In genomic region chr10:124125305-124126116, GRCh38 we compare ENCODE assay signal across 1 cellular context.
TF ChIP-seq lines count a peak whose summit lies in the region.

No MANE protein-coding gene starts in this region.

TF ChIP-seq in GM12878, 131 proteins besides CTCF, POLR2A, EP300 and RAD21 (continued from another document):
- TF ChIP-seq, protein P1, sequence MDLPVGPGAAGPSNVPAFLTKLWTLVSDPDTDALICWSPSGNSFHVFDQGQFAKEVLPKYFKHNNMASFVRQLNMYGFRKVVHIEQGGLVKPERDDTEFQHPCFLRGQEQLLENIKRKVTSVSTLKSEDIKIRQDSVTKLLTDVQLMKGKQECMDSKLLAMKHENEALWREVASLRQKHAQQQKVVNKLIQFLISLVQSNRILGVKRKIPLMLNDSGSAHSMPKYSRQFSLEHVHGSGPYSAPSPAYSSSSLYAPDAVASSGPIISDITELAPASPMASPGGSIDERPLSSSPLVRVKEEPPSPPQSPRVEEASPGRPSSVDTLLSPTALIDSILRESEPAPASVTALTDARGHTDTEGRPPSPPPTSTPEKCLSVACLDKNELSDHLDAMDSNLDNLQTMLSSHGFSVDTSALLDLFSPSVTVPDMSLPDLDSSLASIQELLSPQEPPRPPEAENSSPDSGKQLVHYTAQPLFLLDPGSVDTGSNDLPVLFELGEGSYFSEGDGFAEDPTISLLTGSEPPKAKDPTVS (IDR thresholded peaks at IDR 0.05; ENCODE audit: low read depth, low read length), result no peak
